10 cellular contexts compared by ENCODE assay signal in genomic region chr12:124411291-124411878, GRCh38.
DNase-seq lines count a peak whose midpoint lies in the region; ATAC-seq, FAIRE-seq and TF ChIP-seq lines count a peak whose summit lies in the region.
"Had no signal": no experiment of that assay in that cellular context is flagged by ENCODE, and none has a peak within 500 bp of the region (broad histone marks: within the 10 kb centered on the region; RNA-seq: fewer than 3 reads in every experiment).

No MANE protein-coding gene starts in this region.

- peaks cover 34% of the 10 kb centered on the region for H3K4me1 Mint-ChIP-seq in neural progenitor cell

- peaks cover 3% of the 10 kb centered on the region for H3K27me3 Mint-ChIP-seq in neural progenitor cell (ENCODE audit: insufficient read depth, low read depth)
- H3K27me3 Mint-ChIP-seq: activated naive CD8-positive, alpha-beta T cell; naive B cell had no signal

- FAIRE-seq in frontal cortex (lab: Jason Lieb, UNC): no peak

- H3K9ac ChIP-seq in neural progenitor cell: no peak overlapping the region

- peaks cover 4% of the 10 kb centered on the region for H3K36me3 Mint-ChIP-seq in neural progenitor cell

- H3K4me3 Mint-ChIP-seq in neural progenitor cell: no peak overlapping the region
- H3K4me3 Mint-ChIP-seq: activated naive CD8-positive, alpha-beta T cell; naive B cell had no signal

- TF ChIP-seq CTCF in epithelial cell of esophagus (IDR thresholded peaks at IDR 0.05; ENCODE audit: insufficient read depth, low read depth, low read length, missing control alignments): no peak
- no peak for TF ChIP-seq CTCF in neural progenitor cell (IDR thresholded peaks at IDR 0.05)

- DNase-seq in MG63 (peak; percentile 96), epithelial cell of esophagus (ENCODE audit: low read depth) (peak; percentile 95), neural progenitor cell (ENCODE audit: low spot score) (peak; percentile 43), frontal cortex (ENCODE audit: low spot score in 2 of 2) (no peak), cerebellar nuclear complex (lab: John Stamatoyannopoulos, UW) (no peak)
- DNase-seq: naive B cell had no signal

- peaks cover 12% of the 10 kb centered on the region for H3K79me2 ChIP-seq in ACC112 (ENCODE audit: control insufficient read depth, insufficient read depth, low read length, unreplicated experiment)
- no peaks in the 10 kb centered on the region for H3K79me2 ChIP-seq in neural progenitor cell (ENCODE audit: low read depth)

- H3K27me3 ChIP-seq in ACC112 (ENCODE audit: insufficient read depth, low read length): no peaks in the 10 kb centered on the region
- H3K27me3 ChIP-seq in MG63: no peaks in the 10 kb centered on the region
- H3K27me3 ChIP-seq in neural progenitor cell: no peaks in the 10 kb centered on the region

- H2AFZ ChIP-seq in ACC112 (ENCODE audit: low read length, unreplicated experiment) (no peak overlapping the region), neural progenitor cell (replicated peaks) (no peak overlapping the region)

- H3K27ac Mint-ChIP-seq in neural progenitor cell: peak overlapping the region; percentile 10
- H3K27ac Mint-ChIP-seq: activated naive CD8-positive, alpha-beta T cell had no signal

- H3K4me1 ChIP-seq in ACC112 (ENCODE audit: control insufficient read depth, insufficient read depth, low read length, unreplicated experiment) (peaks cover 30% of the 10 kb centered on the region), neural progenitor cell (peaks cover 18% of the 10 kb centered on the region)

- peak overlapping the region; percentile 59 for H3K4me2 ChIP-seq in neural progenitor cell

- no peak for ATAC-seq in HG02798 (IDR thresholded peaks at IDR 0.05; ENCODE audit: poor library complexity, unreplicated experiment)
- no peak for ATAC-seq in GM18868 (IDR thresholded peaks at IDR 0.05; ENCODE audit: unreplicated experiment)

- H3K9me3 ChIP-seq in MG63: no peaks in the 10 kb centered on the region
- H3K9me3 ChIP-seq in neural progenitor cell (ENCODE audit: low read depth): no peaks in the 10 kb centered on the region

- peak overlapping the region; percentile 79 for H3K27ac ChIP-seq in ACC112 (ENCODE audit: low read depth, low read length)
- H3K27ac ChIP-seq in neural progenitor cell: peak overlapping the region; percentile 86

- H4K20me1 ChIP-seq in neural progenitor cell (ENCODE audit: low read depth): peaks cover 20% of the 10 kb centered on the region

- H3F3A ChIP-seq in neural progenitor cell (ENCODE audit: low read depth): no peaks in the 10 kb centered on the region

- H3K36me3 ChIP-seq in ACC112 (ENCODE audit: insufficient read depth, low read length) (no peaks in the 10 kb centered on the region), MG63 (peaks cover 45% of the 10 kb centered on the region), neural progenitor cell (no peaks in the 10 kb centered on the region)

- no peaks in the 10 kb centered on the region for H3K9me3 Mint-ChIP-seq in neural progenitor cell
- H3K9me3 Mint-ChIP-seq: naive B cell had no signal

- H3K4me3 ChIP-seq in ACC112 (ENCODE audit: low read depth, low read length): peak overlapping the region; percentile 50
- H3K4me3 ChIP-seq in MG63: no peak overlapping the region
- no peak overlapping the region for H3K4me3 ChIP-seq in epithelial cell of esophagus (ENCODE audit: low read length)
- no peak overlapping the region for H3K4me3 ChIP-seq in neural progenitor cell

Comparison
In these comparisons a context has a peak if more than half of its experiments do, and no peak if none do; other contexts are left out.
1. DNase-seq: peak in MG63 (single experiment), epithelial cell of esophagus (single experiment) and neural progenitor cell (single experiment); none in frontal cortex (0 of 2) and cerebellar nuclear complex (0 of 2).